In genomic region chr5:139495644-139496435, GRCh38 we compare ENCODE assay signal across 14 cellular contexts. TPM values are rescaled to one million over a fixed set of nuclear protein-coding genes. Genes with fewer than 3 reads are reported as not detected.
DNase-seq lines count a peak whose midpoint lies in the region; ATAC-seq and TF ChIP-seq lines count a peak whose summit lies in the region.
"Had no signal": no experiment of that assay in that cellular context is flagged by ENCODE, and none has a peak within 500 bp of the region (broad histone marks: within the 10 kb centered on the region; RNA-seq: fewer than 3 reads in every experiment).

No MANE protein-coding gene starts in this region.

- no peak overlapping the region for H3K18ac ChIP-seq in mesenchymal stem cell (ENCODE audit: low read depth in 1 of 2, low read length in 2 of 2)

- H3K27me3 ChIP-seq in mesenchymal stem cell (ENCODE audit: control insufficient read depth in 1 of 2, insufficient read depth in 1 of 2, low read length in 2 of 2): no peaks in the 10 kb centered on the region

- H2BK5ac ChIP-seq in mesenchymal stem cell (ENCODE audit: low read depth, low read length, poor library complexity, severe bottlenecking): no peak overlapping the region

- H3K4me2 ChIP-seq in mesenchymal stem cell (ENCODE audit: low read length, poor library complexity, severe bottlenecking): no peak overlapping the region

- H3K9ac ChIP-seq in mesenchymal stem cell (ENCODE audit: low read length): no peak overlapping the region

- WGBS in mesenchymal stem cell: 77% methylated on average over 2 of the region's 3 CpGs

- H2AFZ ChIP-seq in mesenchymal stem cell (ENCODE audit: low read depth, low read length): no peak overlapping the region

- DNase-seq in CD1c-positive myeloid dendritic cell (ENCODE audit: extremely low spot score) (peak; percentile 55), M059J (ENCODE audit: low read depth) (peak; percentile 74), cardiac fibroblast (ENCODE audit: low read depth in 2 of 2) (peak; percentile 58 to 83), mesenchymal stem cell (peak; percentile 30), SIG-M5 (lab: John Stamatoyannopoulos, UW) (no peak), NCI-H446 treated with DMSO at 0.1 percent for 48 hours (lab: John Stamatoyannopoulos, UW) (no peak)
- DNase-seq: activated CD8-positive, alpha-beta memory T cell treated with anti-CD3 and anti-CD28 coated beads, Interleukin-2, amount 50 U/mL, for 48 hours; cortex of kidney; left colon; NCI-H1105; right cardiac atrium; stimulated activated CD8-positive, alpha-beta memory T cell treated with anti-CD3 and anti-CD28 coated beads, Interleukin-4, amount 100 ng/mL, for 48 hours had no signal

- no peak for TF ChIP-seq CTCF in cardiac fibroblast (IDR thresholded peaks at IDR 0.05; ENCODE audit: low read depth, low read length)

- no peaks in the 10 kb centered on the region for H3K36me3 ChIP-seq in mesenchymal stem cell (ENCODE audit: control insufficient read depth in 1 of 2, insufficient read depth in 2 of 2, low read depth in 1 of 2, low read length in 2 of 2)

- no peak overlapping the region for H2BK120ac ChIP-seq in mesenchymal stem cell (ENCODE audit: low read depth, low read length)

- H2AK5ac ChIP-seq in mesenchymal stem cell (ENCODE audit: low read length, severe bottlenecking): no peak overlapping the region

- H4K91ac ChIP-seq in mesenchymal stem cell (ENCODE audit: low read length): no peak overlapping the region

- H2BK15ac ChIP-seq in mesenchymal stem cell (ENCODE audit: low read depth, poor library complexity, severe bottlenecking): peak overlapping the region; percentile 67

- H3K4me1 ChIP-seq in mesenchymal stem cell (ENCODE audit: control insufficient read depth, insufficient read depth, low read depth, low read length): peaks cover 3% of the 10 kb centered on the region

- H2BK12ac ChIP-seq in mesenchymal stem cell (ENCODE audit: low read length in 2 of 2): no peak overlapping the region

- no peak overlapping the region for H4K8ac ChIP-seq in mesenchymal stem cell (ENCODE audit: low read length)

- ATAC-seq in GM18498 (IDR thresholded peaks at IDR 0.05; ENCODE audit: unreplicated experiment) (no peak), GM21423 (IDR thresholded peaks at IDR 0.05; ENCODE audit: unreplicated experiment) (no peak)
- ATAC-seq: left colon had no signal

- no peak overlapping the region for H3K4ac ChIP-seq in mesenchymal stem cell (ENCODE audit: low read depth in 1 of 2, low read length in 2 of 2)

- no peak overlapping the region for H3K14ac ChIP-seq in mesenchymal stem cell (ENCODE audit: low read length in 2 of 2)

- H3K79me1 ChIP-seq in mesenchymal stem cell (replicated peaks; ENCODE audit: low read length, poor library complexity, severe bottlenecking): no peaks in the 10 kb centered on the region

- H3K9me3 ChIP-seq in mesenchymal stem cell (ENCODE audit: control insufficient read depth, low read length): no peaks in the 10 kb centered on the region

- no peak overlapping the region for H3K27ac ChIP-seq in mesenchymal stem cell (ENCODE audit: low read length, poor library complexity, severe bottlenecking)

- H3K23ac ChIP-seq in mesenchymal stem cell (ENCODE audit: low read length in 2 of 2): no peak overlapping the region

- no peak overlapping the region for H3K4me3 ChIP-seq in cardiac fibroblast (replicated peaks in 1 of 2; ENCODE audit: low read depth in 2 of 2, low read length in 2 of 2)
- H3K4me3 ChIP-seq in mesenchymal stem cell (ENCODE audit: insufficient read depth in 1 of 2, low read depth in 1 of 2, low read length in 2 of 2): no peak overlapping the region

RNA-seq across cellular contexts. Expression of gene STING1, which starts 13.3 kb away (rescaled TPM):
- 29.3 and 35.2 TPM in 2 replicates for total RNA-seq in M059J (2014; rRNA removed; shearing (Covaris generic))
- 63.5 TPM for polyA plus RNA-seq in mesenchymal stem cell (2013, experiment 1 of 2)
- 59.7 TPM for polyA plus RNA-seq in mesenchymal stem cell (2013, experiment 2 of 2)

RNA-seq across cellular contexts. Expression of gene SMIM33, which starts 25.0 kb away (rescaled TPM):
- not detected in 2 replicates for total RNA-seq in M059J (2014; rRNA removed; shearing (Covaris generic))
- polyA plus RNA-seq in mesenchymal stem cell (2013, experiment 1 of 2): not detected
- not detected for polyA plus RNA-seq in mesenchymal stem cell (2013, experiment 2 of 2)
- total RNA-seq: right cardiac atrium had no signal
- polyA plus RNA-seq: right cardiac atrium had no signal

RNA-seq across cellular contexts. Expression of gene ECSCR, which starts 33.3 kb away (rescaled TPM):
- 1.5 and 2.4 TPM in 2 replicates for total RNA-seq in M059J (2014; rRNA removed; shearing (Covaris generic))
- polyA plus RNA-seq in mesenchymal stem cell (2013, experiment 1 of 2): 0.30 TPM
- 0.49 TPM for polyA plus RNA-seq in mesenchymal stem cell (2013, experiment 2 of 2)

RNA-seq across cellular contexts. Expression of gene DNAJC18, which starts 56.5 kb away (rescaled TPM):
- 12.1 and 16.0 TPM in 2 replicates for total RNA-seq in M059J (2014; rRNA removed; shearing (Covaris generic))
- 14.4 TPM for polyA plus RNA-seq in mesenchymal stem cell (2013, experiment 1 of 2)
- polyA plus RNA-seq in mesenchymal stem cell (2013, experiment 2 of 2): 17.7 TPM

Comparison
In these comparisons a context has a peak if more than half of its experiments do, and no peak if none do; other contexts are left out.
1. DNase-seq: peak in CD1c-positive myeloid dendritic cell (single experiment), M059J (single experiment), cardiac fibroblast (2 of 2) and mesenchymal stem cell (single experiment); none in SIG-M5 (single experiment) and NCI-H446 treated with DMSO at 0.1 percent for 48 hours (single experiment).